In genomic region chr19:2061093-2061935, GRCh38 we compare ENCODE assay signal across 1 cellular context.
TF ChIP-seq lines count a peak whose summit lies in the region.

No MANE protein-coding gene starts in this region.

TF ChIP-seq in GM12878, 131 proteins besides CTCF, POLR2A, EP300 and RAD21 (continued from another document and continues in another):
- TF ChIP-seq BCLAF1 (IDR thresholded peaks at IDR 0.05) = no peak
- TF ChIP-seq YY1 (IDR thresholded peaks at IDR 0.05; ENCODE audit: low read depth, low read length) = 0 out of 2 replicates have a peak, but pooled peaks have one; percentile 10
- TF ChIP-seq RELB (IDR thresholded peaks at IDR 0.05; ENCODE audit: low read depth) = peak; percentile 89
- 0 out of 2 replicates have a peak, but pooled peaks have one; percentile 56 for TF ChIP-seq RCOR1 (conservative IDR thresholded peaks at IDR 0.05; ENCODE audit: low read depth, low read length)
- no peak for TF ChIP-seq ATF3 (IDR thresholded peaks at IDR 0.05; ENCODE audit: borderline replicate concordance, extremely low read depth, low read depth, low read length)
- no peak for TF ChIP-seq CBX5 (IDR thresholded peaks at IDR 0.05; ENCODE audit: low read depth)
- peak; percentile 61; the same call in 1 of the 2 replicates for TF ChIP-seq CHD2 (IDR thresholded peaks at IDR 0.05; ENCODE audit: borderline replicate concordance, low read depth, low read length)
- TF ChIP-seq HSF1 (IDR thresholded peaks at IDR 0.05; ENCODE audit: low read depth, low read length) = no peak
- TF ChIP-seq ZNF207 (IDR thresholded peaks at IDR 0.05; ENCODE audit: borderline replicate concordance) = peak; percentile 46; the same call in 1 of the 2 replicates
- TF ChIP-seq SKIL (IDR thresholded peaks at IDR 0.05; ENCODE audit: low read depth, poor library complexity, severe bottlenecking) = no peak
- peak; percentile 24; the same call in 1 of the 2 replicates for TF ChIP-seq TBL1XR1 (IDR thresholded peaks at IDR 0.05; ENCODE audit: low read depth, low read length)
- TF ChIP-seq BMI1 (IDR thresholded peaks at IDR 0.05; ENCODE audit: borderline replicate concordance) = peak; percentile 91
- TF ChIP-seq RUNX3 (IDR thresholded peaks at IDR 0.05; ENCODE audit: low read length) = peak; percentile 5; the same call in 1 of the 2 replicates
- peak; percentile 73 for TF ChIP-seq NBN (IDR thresholded peaks at IDR 0.05)
- no peak for TF ChIP-seq SIX5 (IDR thresholded peaks at IDR 0.05; ENCODE audit: low read depth, low read length, severe bottlenecking)
- TF ChIP-seq BCL11A (IDR thresholded peaks at IDR 0.05; ENCODE audit: low read depth, low read length) = no peak
- TF ChIP-seq CEBPZ (IDR thresholded peaks at IDR 0.05; ENCODE audit: low read depth, low read length) = no peak
- peak; percentile 30; the same call in 1 of the 2 replicates for TF ChIP-seq HCFC1 (IDR thresholded peaks at IDR 0.05; ENCODE audit: low read length)
- peak; percentile 74 for TF ChIP-seq NKRF (conservative IDR thresholded peaks at IDR 0.05)
- TF ChIP-seq BHLHE40 (IDR thresholded peaks at IDR 0.05; ENCODE audit: borderline replicate concordance in 1 of 2, low read depth in 2 of 2, low read length in 1 of 2) = peak in 1 of 2 experiments; percentile 80; a peak in 2 of 4 replicates
- TF ChIP-seq SMAD5 (IDR thresholded peaks at IDR 0.05; ENCODE audit: low read depth) = no peak
- no peak for TF ChIP-seq REST (IDR thresholded peaks at IDR 0.05; ENCODE audit: low read depth, low read length)
- TF ChIP-seq POU2F2 (IDR thresholded peaks at IDR 0.05; ENCODE audit: borderline replicate concordance, low read depth, low read length) = peak; percentile 62; the same call in 1 of the 3 replicates
- TF ChIP-seq TCF3 (IDR thresholded peaks at IDR 0.05; ENCODE audit: borderline replicate concordance, insufficient read depth, low read depth, low read length) = 0 out of 2 replicates have a peak, but pooled peaks have one; percentile 14
- 0 out of 2 replicates have a peak, but pooled peaks have one; percentile 36 for TF ChIP-seq NFXL1 (IDR thresholded peaks at IDR 0.05; ENCODE audit: borderline replicate concordance)
- TF ChIP-seq SIN3A (IDR thresholded peaks at IDR 0.05; ENCODE audit: low read depth, low read length) = peak; percentile 52
- TF ChIP-seq SMC3 (IDR thresholded peaks at IDR 0.05; ENCODE audit: borderline replicate concordance, low read length) = 0 out of 2 replicates have a peak, but pooled peaks have one; percentile 4
- peak; percentile 44; the same call in 1 of the 2 replicates for TF ChIP-seq IKZF1 (conservative IDR thresholded peaks at IDR 0.05)
- TF ChIP-seq BACH1 (IDR thresholded peaks at IDR 0.05; ENCODE audit: borderline replicate concordance) = peak; percentile 63; the same call in 1 of the 2 replicates
- TF ChIP-seq RFX5 (IDR thresholded peaks at IDR 0.05; ENCODE audit: low read depth, low read length) = peak; percentile 94
- no peak for TF ChIP-seq PRDM15 (CRISPR knock-in tag; IDR thresholded peaks at IDR 0.05)
- no peak for TF ChIP-seq SRF (IDR thresholded peaks at IDR 0.05; ENCODE audit: low read depth in 2 of 2, low read length in 2 of 2)
- TF ChIP-seq TAF1 (IDR thresholded peaks at IDR 0.05; ENCODE audit: borderline replicate concordance, low read depth, low read length) = peak; percentile 32; the same call in 1 of the 2 replicates
- peak; percentile 86 for TF ChIP-seq CREM (IDR thresholded peaks at IDR 0.05; ENCODE audit: low read depth)
